In genomic region chr17:18857864-18858566, GRCh38 we compare ENCODE assay signal across 8 cellular contexts. TPM values are rescaled to one million over a fixed set of nuclear protein-coding genes. Genes with fewer than 3 reads are reported as not detected.
A peak's percentile ranks its signal among the peaks of the same experiment; 100 is the strongest.
DNase-seq lines count a peak whose midpoint lies in the region; ATAC-seq and TF ChIP-seq lines count a peak whose summit lies in the region.

PRPSAP2 (plus strand) TSS chr17:18858131; CDS start chr17:18865834, 7,703 bp downstream.

- H3K9me3 Mint-ChIP-seq in activated T-helper 2 cell treated with anti-CD3 and anti-CD28 coated beads, Interferon-gamma antibody, Interleukin-2, Interleukin-4, amounts not matched to agents 10 μg/mL and 5 μg/mL and 100 μg/mL, durations not matched to agents 14 hours and 24 hours and 36 hours, result no peaks in the 10 kb centered on the region
- no peaks in the 10 kb centered on the region for H3K9me3 Mint-ChIP-seq in naive thymus-derived CD8-positive, alpha-beta T cell
- no peaks in the 10 kb centered on the region for H3K9me3 Mint-ChIP-seq in stimulated activated memory B cell treated with anti-CD40 and anti-IgM and Interleukin-4, amounts not matched to agents 10 μg/mL and 1 μg/mL and 100 μg/mL, for 72 hours

- H3K36me3 ChIP-seq in MG63 (no peaks in the 10 kb centered on the region), fibroblast of lung (ENCODE audit: control insufficient read depth, insufficient read depth, low read length) (no peaks in the 10 kb centered on the region)

- peak within 1 kb of the TSS; percentile 74 for H3K9ac ChIP-seq in fibroblast of lung (ENCODE audit: insufficient read depth, low read length)

- H3K4me3 ChIP-seq in MG63 (peak within 1 kb of the TSS; percentile 61), fibroblast of lung (replicated peaks in 1 of 4; ENCODE audit: control extremely low read depth in 1 of 4, insufficient read depth in 1 of 4, low read depth in 3 of 4, low read length in 4 of 4) (peak within 1 kb of the TSS; percentile 62 to 82 (median 70))

- H3K4me3 Mint-ChIP-seq in activated T-helper 2 cell treated with anti-CD3 and anti-CD28 coated beads, Interferon-gamma antibody, Interleukin-2, Interleukin-4, amounts not matched to agents 10 μg/mL and 5 μg/mL and 100 μg/mL, durations not matched to agents 14 hours and 24 hours and 36 hours (ENCODE audit: low read depth), result peak within 1 kb of the TSS; percentile 83
- peak within 1 kb of the TSS; percentile 76 to 98 (median 91) for H3K4me3 Mint-ChIP-seq in naive thymus-derived CD8-positive, alpha-beta T cell
- peak within 1 kb of the TSS; percentile 88 for H3K4me3 Mint-ChIP-seq in stimulated activated memory B cell treated with anti-CD40 and anti-IgM and Interleukin-4, amounts not matched to agents 10 μg/mL and 1 μg/mL and 100 μg/mL, for 72 hours

- no peak for TF ChIP-seq CTCF in fibroblast of lung (conservative IDR thresholded peaks at IDR 0.05 in 1 of 2, IDR thresholded peaks at IDR 0.05 in 1 of 2; ENCODE audit: low read depth in 1 of 2, low read length in 2 of 2)

- DNase-seq in DMS53 treated with DMSO at 0.1 percent for 48 hours (lab: John Stamatoyannopoulos, UW; ENCODE audit: unreplicated experiment) (peak; percentile 48), H4 (ENCODE audit: low spot score) (peak; percentile 90), MG63 (peak; percentile 95), fibroblast of lung (ENCODE audit: low read depth in 2 of 2) (peak; percentile 89 to 90)
- DNase-seq in activated T-helper 2 cell treated with anti-CD3 and anti-CD28 coated beads, Interferon-gamma antibody, Interleukin-2, Interleukin-4, amounts not matched to agents 10 μg/mL and 5 μg/mL and 100 μg/mL, durations not matched to agents 14 hours and 24 hours and 36 hours (ENCODE audit: low spot score), result peak; percentile 90
- DNase-seq in naive thymus-derived CD8-positive, alpha-beta T cell, result peak; percentile 86 to 97 (median 92)

- intact Hi-C loops in activated T-helper 2 cell treated with anti-CD3 and anti-CD28 coated beads, Interferon-gamma antibody, Interleukin-2, Interleukin-4, amounts not matched to agents 10 μg/mL and 5 μg/mL and 100 μg/mL, durations not matched to agents 14 hours and 24 hours and 36 hours (cut with micrococcal nuclease), result no loop called here

- H3K36me3 Mint-ChIP-seq in activated T-helper 2 cell treated with anti-CD3 and anti-CD28 coated beads, Interferon-gamma antibody, Interleukin-2, Interleukin-4, amounts not matched to agents 10 μg/mL and 5 μg/mL and 100 μg/mL, durations not matched to agents 14 hours and 24 hours and 36 hours (ENCODE audit: low read depth), result peaks cover 13% of the 10 kb centered on the region
- no peaks in the 10 kb centered on the region for H3K36me3 Mint-ChIP-seq in naive thymus-derived CD8-positive, alpha-beta T cell
- peaks cover 6% of the 10 kb centered on the region for H3K36me3 Mint-ChIP-seq in stimulated activated memory B cell treated with anti-CD40 and anti-IgM and Interleukin-4, amounts not matched to agents 10 μg/mL and 1 μg/mL and 100 μg/mL, for 72 hours

- peak within 1 kb of the TSS; percentile 53 for H2AFZ ChIP-seq in fibroblast of lung (ENCODE audit: low read length)

- H3K27me3 ChIP-seq in MG63 (no peaks in the 10 kb centered on the region), fibroblast of lung (ENCODE audit: control insufficient read depth, insufficient read depth, low read length) (no peaks in the 10 kb centered on the region)

- H3K27ac ChIP-seq in fibroblast of lung (ENCODE audit: insufficient read depth, low read length), result peak within 1 kb of the TSS; percentile 64

- peak within 1 kb of the TSS; percentile 80 for H3K27ac Mint-ChIP-seq in activated T-helper 2 cell treated with anti-CD3 and anti-CD28 coated beads, Interferon-gamma antibody, Interleukin-2, Interleukin-4, amounts not matched to agents 10 μg/mL and 5 μg/mL and 100 μg/mL, durations not matched to agents 14 hours and 24 hours and 36 hours
- peak within 1 kb of the TSS; percentile 44 to 96 (median 86) for H3K27ac Mint-ChIP-seq in naive thymus-derived CD8-positive, alpha-beta T cell
- peak within 1 kb of the TSS; percentile 83 for H3K27ac Mint-ChIP-seq in stimulated activated memory B cell treated with anti-CD40 and anti-IgM and Interleukin-4, amounts not matched to agents 10 μg/mL and 1 μg/mL and 100 μg/mL, for 72 hours

- POLR2A ChIA-PET in naive thymus-derived CD8-positive, alpha-beta T cell (lab: Charles Lee), result interaction anchor here (0.6 to 2.2 kb wide), 10 partner anchors 8 to 493 kb away, joined by 3 to 7 read pairs (median 4); no protein-coding TSS in a partner anchor

- H3K79me2 ChIP-seq in fibroblast of lung (ENCODE audit: control insufficient read depth, insufficient read depth, low read length), result peaks cover 11% of the 10 kb centered on the region

- peak; percentile 76 to 81 for ATAC-seq in naive thymus-derived CD8-positive, alpha-beta T cell
- peak; percentile 92 for ATAC-seq in stimulated activated memory B cell treated with anti-CD40 and anti-IgM and Interleukin-4, amounts not matched to agents 10 μg/mL and 1 μg/mL and 100 μg/mL, for 72 hours

- H3K4me1 ChIP-seq in fibroblast of lung (ENCODE audit: control insufficient read depth, extremely low read depth, insufficient read depth, low read length), result peaks cover 2% of the 10 kb centered on the region

- H3K4me1 Mint-ChIP-seq in activated T-helper 2 cell treated with anti-CD3 and anti-CD28 coated beads, Interferon-gamma antibody, Interleukin-2, Interleukin-4, amounts not matched to agents 10 μg/mL and 5 μg/mL and 100 μg/mL, durations not matched to agents 14 hours and 24 hours and 36 hours (ENCODE audit: low read depth), result peaks cover 41% of the 10 kb centered on the region
- H3K4me1 Mint-ChIP-seq in naive thymus-derived CD8-positive, alpha-beta T cell, result peaks cover 29 to 63% (median 59%) of the 10 kb centered on the region in 4 donors
- H3K4me1 Mint-ChIP-seq in stimulated activated memory B cell treated with anti-CD40 and anti-IgM and Interleukin-4, amounts not matched to agents 10 μg/mL and 1 μg/mL and 100 μg/mL, for 72 hours, result peaks cover 52% of the 10 kb centered on the region

- H4K20me1 ChIP-seq in fibroblast of lung (ENCODE audit: control insufficient read depth, extremely low read depth, insufficient read depth, low read length), result no peaks in the 10 kb centered on the region

- peak within 1 kb of the TSS; percentile 79 for H3K4me2 ChIP-seq in fibroblast of lung (ENCODE audit: extremely low read depth, insufficient read depth, low read length)

- H3K27me3 Mint-ChIP-seq in activated T-helper 2 cell treated with anti-CD3 and anti-CD28 coated beads, Interferon-gamma antibody, Interleukin-2, Interleukin-4, amounts not matched to agents 10 μg/mL and 5 μg/mL and 100 μg/mL, durations not matched to agents 14 hours and 24 hours and 36 hours (ENCODE audit: low read depth), result no peaks in the 10 kb centered on the region
- no peaks in the 10 kb centered on the region for H3K27me3 Mint-ChIP-seq in naive thymus-derived CD8-positive, alpha-beta T cell
- no peaks in the 10 kb centered on the region for H3K27me3 Mint-ChIP-seq in stimulated activated memory B cell treated with anti-CD40 and anti-IgM and Interleukin-4, amounts not matched to agents 10 μg/mL and 1 μg/mL and 100 μg/mL, for 72 hours

- H3K9me3 ChIP-seq in MG63 (no peaks in the 10 kb centered on the region), fibroblast of lung (ENCODE audit: control insufficient read depth, insufficient read depth, low read depth, low read length) (no peaks in the 10 kb centered on the region)

- TF ChIP-seq POLR2A in Raji (IDR thresholded peaks at IDR 0.05; ENCODE audit: insufficient read depth, low read depth, low read length), result peak; percentile 64

RNA-seq across cellular contexts. Expression of gene PRPSAP2, which starts in this region (rescaled TPM):
- 48.3 and 56.7 TPM in 2 replicates for total RNA-seq in H4 (2014; rRNA removed; shearing (Covaris generic))
- total RNA-seq in MG63 (2014; rRNA removed; shearing (Covaris generic); ENCODE audit: low replicate concordance), result 19.0 and 24.0 TPM in 2 replicates
- 70.6 and 76.4 TPM in 2 replicates for total RNA-seq in activated T-helper 2 cell treated with anti-CD3 and anti-CD28 coated beads, Interferon-gamma antibody, Interleukin-2, Interleukin-4, amounts not matched to agents 10 μg/mL and 5 μg/mL and 100 μg/mL, durations not matched to agents 14 hours and 24 hours and 36 hours
- 37.8 and 47.4 TPM in 2 replicates for total RNA-seq in fibroblast of lung
- polyA plus RNA-seq in fibroblast of lung, result 23.1 and 24.0 TPM in 2 replicates
- 16.7 and 19.8 TPM in 2 replicates for polyA plus RNA-seq in fibroblast of lung (2012)
- 6.0 and 10.2 TPM in 2 replicates for polyA minus RNA-seq in fibroblast of lung (ENCODE audit: low replicate concordance)
- total RNA-seq in naive thymus-derived CD8-positive, alpha-beta T cell, result 10 to 100 TPM; 52.2 to 53.1 TPM
- 10 to 100 TPM; 36.9 to 47.6 (median 46.9) TPM for polyA plus RNA-seq in naive thymus-derived CD8-positive, alpha-beta T cell

Comparison
In these comparisons a context has a peak if more than half of its experiments do, and no peak if none do; other contexts are left out.
1. Peak in every context shown above with its lines: DNase-seq, ATAC-seq, H3K4me3 ChIP-seq and H3K27ac ChIP-seq.